26 cellular contexts compared by ENCODE assay signal in the genomic region with DNA sequence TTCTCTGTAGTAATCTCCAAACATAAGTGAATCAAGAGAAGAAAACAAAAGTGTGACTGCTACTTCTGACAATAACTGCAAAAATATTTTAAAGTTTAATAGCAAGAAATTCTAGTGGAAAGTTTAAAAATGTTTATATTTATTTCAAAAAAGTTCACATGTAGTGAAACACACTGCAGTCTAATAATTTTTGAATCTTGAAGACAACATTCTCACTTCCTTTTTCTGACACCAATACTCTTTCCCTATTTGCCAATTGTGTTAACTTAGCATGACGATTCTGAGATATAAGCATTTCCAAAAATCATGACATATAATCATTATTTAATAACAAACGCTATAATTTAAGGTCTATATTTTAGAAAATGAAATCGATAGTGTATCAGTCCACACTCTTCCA.
DNase-seq lines count a peak whose midpoint lies in the region; ATAC-seq, FAIRE-seq and TF ChIP-seq lines count a peak whose summit lies in the region.
"Had no signal": no experiment of that assay in that cellular context is flagged by ENCODE, and none has a peak within 500 bp of the region (broad histone marks: within the 10 kb centered on the region; RNA-seq: fewer than 3 reads in every experiment).

No MANE protein-coding gene starts in this region.

- H3K36me3 Mint-ChIP-seq in activated naive CD4-positive, alpha-beta T cell treated with anti-CD3 and anti-CD28 coated beads for 36 hours (ENCODE audit: low read depth), result no peaks in the 10 kb centered on the region
- H3K36me3 Mint-ChIP-seq: CD8-positive, alpha-beta memory T cell had no signal

- no peaks in the 10 kb centered on the region for H3K27me3 Mint-ChIP-seq in activated naive CD4-positive, alpha-beta T cell treated with anti-CD3 and anti-CD28 coated beads for 36 hours (ENCODE audit: low read depth)

- no peak overlapping the region for H3K27ac ChIP-seq in GM12878 (ENCODE audit: control insufficient read depth, insufficient read depth)
- H3K27ac ChIP-seq: PC-9 had no signal

- no peaks in the 10 kb centered on the region for H3K4me1 Mint-ChIP-seq in activated naive CD4-positive, alpha-beta T cell treated with anti-CD3 and anti-CD28 coated beads for 36 hours (ENCODE audit: low read depth)
- H3K4me1 Mint-ChIP-seq: CD8-positive, alpha-beta memory T cell had no signal

- no peak overlapping the region for H3K9ac ChIP-seq in GM12878 (ENCODE audit: control insufficient read depth, insufficient read depth, low read length)
- H3K9ac ChIP-seq: SK-N-SH had no signal

- no peak overlapping the region for H3K4me3 ChIP-seq in GM12878
- H3K4me3 ChIP-seq: PC-9 had no signal

- RAD21 ChIA-PET in GM12878 (lab: Charles Lee; ENCODE audit: unreplicated experiment), result no interaction called here

- FAIRE-seq in GM12878 (lab: Jason Lieb, UNC), result peak; percentile 62

- no peaks in the 10 kb centered on the region for H3K27me3 ChIP-seq in GM12878 (replicated peaks in 1 of 2; ENCODE audit: control insufficient read depth in 2 of 2, insufficient read depth in 2 of 2, low read length in 1 of 2)

- H3K4me2 ChIP-seq in GM12878 (ENCODE audit: control insufficient read depth, insufficient read depth), result no peak overlapping the region
- H3K4me2 ChIP-seq: PC-9, SK-N-SH had no signal

- TF ChIP-seq POLR2A in GM12878 (IDR thresholded peaks at IDR 0.05; ENCODE audit: low read depth, low read length), result no peak

- peak; percentile 1 for DNase-seq in SIG-M5 treated with dmso at 0.1 percent for 504 hours (lab: John Stamatoyannopoulos, UW; ENCODE audit: unreplicated experiment)
- no peak for DNase-seq in SIG-M5 (lab: John Stamatoyannopoulos, UW)
- DNase-seq in GM12878 (ENCODE audit: low read depth, low spot score), result no peak
- DNase-seq in left colon, result no peak
- DNase-seq in activated naive CD4-positive, alpha-beta T cell treated with anti-CD3 and anti-CD28 coated beads for 36 hours, result no peak
- DNase-seq in NCI-H1092 treated with DMSO at 0.1 percent for 48 hours (lab: John Stamatoyannopoulos, UW), result no peak
- DNase-seq: AML-193; C1 segment of cervical spinal cord; Calu3; CD8-positive, alpha-beta memory T cell; DMS153; H7; KBM-7; MM.1S; NCI-H1417; NCI-H1694 treated with DMSO at 0.1 percent for 48 hours; NCI-H2081 treated with DMSO at 0.1 percent for 48 hours; NCI-H2171 treated with DMSO at 0.1 percent for 48 hours; NCI-H526; PC-9; RPMI8226; SHP77; SK-N-SH; T-helper 2 cell had no signal

- BruUV-seq in GM12878 (replicated peaks; lab: Mats Ljungman, UMichigan), result no TSS peak

- WGBS in GM12878 (ENCODE audit: insufficient coverage, insufficient replicate concordance, low lambda C conversion rate, missing lambda C conversion rate), result 23% methylated on average over 3 of the region's 3 CpGs

- TF ChIP-seq EP300 in GM12878 (IDR thresholded peaks at IDR 0.05; ENCODE audit: borderline replicate concordance in 1 of 2, control insufficient read depth in 1 of 2, low read depth in 2 of 2, low read length in 2 of 2), result no peak

- no peaks in the 10 kb centered on the region for H3K36me3 ChIP-seq in GM12878 (ENCODE audit: control insufficient read depth in 2 of 2, insufficient read depth in 2 of 2, low read length in 1 of 2)

- peak; percentile 63 for ATAC-seq in GM21515 (IDR thresholded peaks at IDR 0.05; ENCODE audit: unreplicated experiment)
- peak; percentile 66 for ATAC-seq in HG03175 (IDR thresholded peaks at IDR 0.05; ENCODE audit: unreplicated experiment)
- no peak for ATAC-seq in GM12878
- ATAC-seq in left colon, result no peak

- no peaks in the 10 kb centered on the region for H3K9me3 Mint-ChIP-seq in activated naive CD4-positive, alpha-beta T cell treated with anti-CD3 and anti-CD28 coated beads for 36 hours

- no peak overlapping the region for H3K4me3 Mint-ChIP-seq in activated naive CD4-positive, alpha-beta T cell treated with anti-CD3 and anti-CD28 coated beads for 36 hours
- H3K4me3 Mint-ChIP-seq: CD8-positive, alpha-beta memory T cell had no signal

- no peaks in the 10 kb centered on the region for H3K9me3 ChIP-seq in GM12878 (replicated peaks; ENCODE audit: control insufficient read depth, insufficient read depth, low read length)
- H3K9me3 ChIP-seq: SK-N-SH had no signal

- H3K79me2 ChIP-seq in GM12878 (ENCODE audit: control insufficient read depth, insufficient read depth, low read length), result no peaks in the 10 kb centered on the region

- intact Hi-C loops in GM12878 (cut with micrococcal nuclease; ENCODE audit: unreplicated experiment) (no loop called here), left colon (cut with DNase I, micrococcal nuclease) (no loop called here)
- intact Hi-C loops in activated naive CD4-positive, alpha-beta T cell treated with anti-CD3 and anti-CD28 coated beads for 36 hours (cut with micrococcal nuclease), result no loop called here

- SMC1A ChIA-PET in GM12878 (lab: Charles Lee; ENCODE audit: uncharacterized antibody, unreplicated experiment), result interaction anchor here (1.1 kb wide), 1 partner anchor 76 kb away, joined by 3 read pairs; no protein-coding TSS in a partner anchor

- CTCF ChIA-PET in GM12878 (lab: Yijun Ruan, JAX), result no interaction called here
- CTCF ChIA-PET in activated naive CD4-positive, alpha-beta T cell treated with anti-CD3 and anti-CD28 coated beads for 36 hours (lab: Charles Lee), result no interaction called here

- TF ChIP-seq RAD21 in GM12878 (IDR thresholded peaks at IDR 0.05; ENCODE audit: insufficient read depth, low read depth, low read length), result no peak

- no peaks in the 10 kb centered on the region for H4K20me1 ChIP-seq in GM12878 (ENCODE audit: control insufficient read depth, insufficient read depth)

- no peak overlapping the region for H2AFZ ChIP-seq in GM12878 (ENCODE audit: control insufficient read depth, low read depth, low read length)
- H2AFZ ChIP-seq: PC-9 had no signal

- POLR2A ChIA-PET in GM12878 (lab: Charles Lee), result no interaction called here

- in situ Hi-C loops in GM12878 (cut with MboI), result no loop called here

- H3K4me1 ChIP-seq in GM12878 (ENCODE audit: control insufficient read depth, insufficient read depth, low read length), result no peaks in the 10 kb centered on the region

- TF ChIP-seq CTCF in GM12878 (IDR thresholded peaks at IDR 0.05 in 2 of 3, conservative IDR thresholded peaks at IDR 0.05 in 1 of 3; ENCODE audit: control insufficient read depth in 2 of 3, extremely low read depth in 1 of 3, insufficient read depth in 1 of 3, low read depth in 3 of 3, low read length in 3 of 3), result no peak

- no peak overlapping the region for H3K27ac Mint-ChIP-seq in activated naive CD4-positive, alpha-beta T cell treated with anti-CD3 and anti-CD28 coated beads for 36 hours
- H3K27ac Mint-ChIP-seq: CD8-positive, alpha-beta memory T cell had no signal

TF ChIP-seq in GM12878, 131 proteins besides CTCF, POLR2A, EP300 and RAD21:
- TF ChIP-seq, protein P1, sequence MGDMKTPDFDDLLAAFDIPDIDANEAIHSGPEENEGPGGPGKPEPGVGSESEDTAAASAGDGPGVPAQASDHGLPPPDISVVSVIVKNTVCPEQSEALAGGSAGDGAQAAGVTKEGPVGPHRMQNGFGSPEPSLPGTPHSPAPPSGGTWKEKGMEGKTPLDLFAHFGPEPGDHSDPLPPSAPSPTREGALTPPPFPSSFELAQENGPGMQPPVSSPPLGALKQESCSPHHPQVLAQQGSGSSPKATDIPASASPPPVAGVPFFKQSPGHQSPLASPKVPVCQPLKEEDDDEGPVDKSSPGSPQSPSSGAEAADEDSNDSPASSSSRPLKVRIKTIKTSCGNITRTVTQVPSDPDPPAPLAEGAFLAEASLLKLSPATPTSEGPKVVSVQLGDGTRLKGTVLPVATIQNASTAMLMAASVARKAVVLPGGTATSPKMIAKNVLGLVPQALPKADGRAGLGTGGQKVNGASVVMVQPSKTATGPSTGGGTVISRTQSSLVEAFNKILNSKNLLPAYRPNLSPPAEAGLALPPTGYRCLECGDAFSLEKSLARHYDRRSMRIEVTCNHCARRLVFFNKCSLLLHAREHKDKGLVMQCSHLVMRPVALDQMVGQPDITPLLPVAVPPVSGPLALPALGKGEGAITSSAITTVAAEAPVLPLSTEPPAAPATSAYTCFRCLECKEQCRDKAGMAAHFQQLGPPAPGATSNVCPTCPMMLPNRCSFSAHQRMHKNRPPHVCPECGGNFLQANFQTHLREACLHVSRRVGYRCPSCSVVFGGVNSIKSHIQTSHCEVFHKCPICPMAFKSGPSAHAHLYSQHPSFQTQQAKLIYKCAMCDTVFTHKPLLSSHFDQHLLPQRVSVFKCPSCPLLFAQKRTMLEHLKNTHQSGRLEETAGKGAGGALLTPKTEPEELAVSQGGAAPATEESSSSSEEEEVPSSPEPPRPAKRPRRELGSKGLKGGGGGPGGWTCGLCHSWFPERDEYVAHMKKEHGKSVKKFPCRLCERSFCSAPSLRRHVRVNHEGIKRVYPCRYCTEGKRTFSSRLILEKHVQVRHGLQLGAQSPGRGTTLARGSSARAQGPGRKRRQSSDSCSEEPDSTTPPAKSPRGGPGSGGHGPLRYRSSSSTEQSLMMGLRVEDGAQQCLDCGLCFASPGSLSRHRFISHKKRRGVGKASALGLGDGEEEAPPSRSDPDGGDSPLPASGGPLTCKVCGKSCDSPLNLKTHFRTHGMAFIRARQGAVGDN (IDR thresholded peaks at IDR 0.05), result no peak
- TF ChIP-seq SPI1 (IDR thresholded peaks at IDR 0.05; ENCODE audit: borderline replicate concordance, insufficient read depth, low read depth, low read length), result peak; percentile 74

Comparison
In these comparisons a context has a peak if more than half of its experiments do, and no peak if none do; other contexts are left out.
1. ATAC-seq: peak in GM21515 (single experiment) and HG03175 (single experiment); none in GM12878 (single experiment) and left colon (single experiment).